In the genomic region with DNA sequence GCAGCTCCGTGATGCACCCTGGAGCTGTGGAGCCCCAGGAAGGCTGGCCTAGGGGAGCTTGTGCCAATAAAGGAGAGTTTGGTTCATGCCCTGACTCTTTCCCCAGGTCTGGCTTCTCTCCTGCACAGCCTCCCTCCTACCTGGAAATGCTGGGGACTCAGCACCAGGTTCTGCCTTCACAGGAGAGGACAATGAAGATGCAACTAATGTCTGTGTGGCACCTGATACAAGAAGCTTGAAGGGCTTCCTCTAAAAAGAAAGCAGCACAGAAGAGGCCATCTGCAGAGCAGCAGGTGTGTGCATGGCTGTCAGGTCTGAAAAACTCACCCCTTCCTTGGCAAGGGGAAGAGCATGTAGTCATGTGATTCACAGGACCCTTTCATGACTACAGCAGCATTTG, we compare ENCODE assay signal across 35 cellular contexts.
"Had no signal": no experiment of that assay in that cellular context is flagged by ENCODE, and none has a peak within 500 bp of the region (broad histone marks: within the 10 kb centered on the region; RNA-seq: fewer than 3 reads in every experiment).

No MANE protein-coding gene starts in this region.

- DNase-seq: Karpas-422, Kasumi-1, MG63, MM.1S, MV-4-11, NCI-H1048, NCI-H1092, NCI-H1092 treated with DMSO at 0.1 percent for 48 hours, NCI-H1105, NCI-H1105 treated with DMSO at 0.1 percent for 48 hours, NCI-H1417, NCI-H1417 treated with DMSO at 0.1 percent for 48 hours, NCI-H1436, NCI-H1436 treated with DMSO at 0.1 percent for 48 hours, NCI-H146, NCI-H1694, NCI-H1694 treated with DMSO at 0.1 percent for 48 hours, NCI-H187, NCI-H187 treated with DMSO at 0.1 percent for 48 hours, NCI-H1930, NCI-H2029, NCI-H2029 treated with DMSO at 0.1 percent for 48 hours, NCI-H2081, NCI-H2081 treated with DMSO at 0.1 percent for 48 hours, NCI-H2107, NCI-H2171, NCI-H2171 treated with DMSO at 0.1 percent for 48 hours, NCI-H2227 treated with DMSO at 0.1 percent for 48 hours, NCI-H226, NCI-H345, NCI-H446, NCI-H446 treated with DMSO at 0.1 percent for 48 hours, NCI-H510A, NCI-H510A treated with DMSO at 0.1 percent for 48 hours, NCI-H524 had no signal

- H3K9me3 ChIP-seq: MG63 had no signal

- H3K4me3 ChIP-seq: MG63 had no signal

- H3K36me3 ChIP-seq: MG63 had no signal

- H3K27me3 ChIP-seq: MG63 had no signal
